Comparison of ENCODE assay signal across 8 cellular contexts in the genomic region with DNA sequence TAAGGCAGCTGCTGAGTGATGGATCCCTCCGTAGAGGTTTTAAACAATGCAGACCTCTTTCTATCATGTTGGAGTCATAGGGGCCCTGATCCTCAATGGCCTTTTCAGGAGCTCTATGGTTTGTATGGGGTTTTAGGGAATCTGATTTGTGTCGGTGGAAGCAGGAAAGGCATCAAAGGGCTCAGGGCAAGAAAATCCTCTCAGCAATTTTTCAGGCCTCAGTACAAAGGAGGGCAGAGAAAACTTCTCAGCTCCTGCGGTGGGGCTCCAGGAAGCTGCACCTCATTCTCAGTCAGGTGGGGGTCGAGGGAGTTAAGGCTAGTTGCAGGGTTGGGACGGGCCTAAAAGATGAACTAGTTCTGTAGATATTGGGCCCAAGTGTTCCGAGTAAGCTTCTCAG. TPM values are rescaled to one million over a fixed set of nuclear protein-coding genes. Genes with fewer than 3 reads are reported as not detected.
"Had no signal": no experiment of that assay in that cellular context is flagged by ENCODE, and none has a peak within 500 bp of the region (broad histone marks: within the 10 kb centered on the region; RNA-seq: fewer than 3 reads in every experiment).

No MANE protein-coding gene starts in this region.

- H3K4me1 Mint-ChIP-seq: IgD-negative memory B cell had no signal

- H3K27ac ChIP-seq: HL-60 had no signal

- H3K9me3 Mint-ChIP-seq: IgD-negative memory B cell had no signal

- H3K27ac Mint-ChIP-seq: IgD-negative memory B cell had no signal

- H3K4me3 Mint-ChIP-seq: IgD-negative memory B cell had no signal

- ATAC-seq: HepG2, K562 had no signal

- H3K4me3 ChIP-seq: K562 had no signal

- DNase-seq: IMR-90, KBM-7 had no signal

RNA-seq across cellular contexts. Expression of gene GLRA1, which starts 35.0 kb away (rescaled TPM):
- total RNA-seq: HepG2, HT-29, HT1080, IMR-90, K562 had no signal
- polyA plus RNA-seq: HepG2, IgD-negative memory B cell, IMR-90, K562 had no signal
